In genomic region chr1:212457740-212458338, GRCh38 we compare ENCODE assay signal across 8 cellular contexts. TPM values are rescaled to one million over a fixed set of nuclear protein-coding genes. Genes with fewer than 3 reads are reported as not detected.
DNase-seq lines count a peak whose midpoint lies in the region; ATAC-seq and TF ChIP-seq lines count a peak whose summit lies in the region.

No MANE protein-coding gene starts in this region.

- peaks cover 0 to 5% of the 10 kb centered on the region in 2 donors for H3K4me1 Mint-ChIP-seq in effector memory CD8-positive, alpha-beta T cell (ENCODE audit: low read depth in 2 of 2)
- H3K4me1 Mint-ChIP-seq in neural crest cell, result peaks cover 15% of the 10 kb centered on the region

- peak; percentile 26 for ATAC-seq in effector memory CD8-positive, alpha-beta T cell (replicated peaks)
- ATAC-seq in HG03442 (IDR thresholded peaks at IDR 0.05; ENCODE audit: unreplicated experiment) (no peak), HG03025 (IDR thresholded peaks at IDR 0.05; ENCODE audit: low FRiP score, unreplicated experiment) (no peak)

- H3K4me3 Mint-ChIP-seq in effector memory CD8-positive, alpha-beta T cell, result no peak overlapping the region
- H3K4me3 Mint-ChIP-seq in neural crest cell, result no peak overlapping the region

- H3K36me3 Mint-ChIP-seq in effector memory CD8-positive, alpha-beta T cell (ENCODE audit: insufficient read depth), result peaks cover 3% of the 10 kb centered on the region
- H3K36me3 Mint-ChIP-seq in neural crest cell (ENCODE audit: low read depth), result no peaks in the 10 kb centered on the region

- TF ChIP-seq CTCF in neural crest cell (conservative IDR thresholded peaks at IDR 0.05), result peak; percentile 75

- H3K27me3 Mint-ChIP-seq in effector memory CD8-positive, alpha-beta T cell, result peaks cover 0 to 3% of the 10 kb centered on the region in 2 donors
- no peaks in the 10 kb centered on the region for H3K27me3 Mint-ChIP-seq in neural crest cell (ENCODE audit: low read depth)

- H3K9me3 Mint-ChIP-seq in effector memory CD8-positive, alpha-beta T cell, result no peaks in the 10 kb centered on the region
- no peaks in the 10 kb centered on the region for H3K9me3 Mint-ChIP-seq in neural crest cell

- DNase-seq in activated gamma-delta T cell treated with Interleukin-2 at 50 U/mL for 16 hours (peak; percentile 45), activated gamma-delta T cell (lab: John Stamatoyannopoulos, UW) (no peak), NCI-H2171 treated with DMSO at 0.1 percent for 48 hours (lab: John Stamatoyannopoulos, UW) (peak; percentile 63), neural crest cell (ENCODE audit: low read depth, low spot score) (peak; percentile 67)
- DNase-seq in activated CD4-positive, alpha-beta T cell treated with anti-CD3 and anti-CD28 coated beads for 4 hours, result peak; percentile 36 to 63
- DNase-seq in effector memory CD8-positive, alpha-beta T cell, result peak; percentile 51 to 58 (median 56)

- peak overlapping the region in 1 of 2 donors; percentile 12 for H3K27ac Mint-ChIP-seq in effector memory CD8-positive, alpha-beta T cell
- H3K27ac Mint-ChIP-seq in neural crest cell (ENCODE audit: unreplicated experiment), result no peak overlapping the region

RNA-seq across cellular contexts. Expression of gene NENF, which starts 25.1 kb away (rescaled TPM):
- 40.4 and 41.5 TPM in 2 replicates for total RNA-seq in neural crest cell

RNA-seq across cellular contexts. Expression of gene PACC1, which starts 43.2 kb away (rescaled TPM):
- 27.2 and 28.3 TPM in 2 replicates for total RNA-seq in neural crest cell
